1 cellular context compared by ENCODE assay signal in the genomic region with DNA sequence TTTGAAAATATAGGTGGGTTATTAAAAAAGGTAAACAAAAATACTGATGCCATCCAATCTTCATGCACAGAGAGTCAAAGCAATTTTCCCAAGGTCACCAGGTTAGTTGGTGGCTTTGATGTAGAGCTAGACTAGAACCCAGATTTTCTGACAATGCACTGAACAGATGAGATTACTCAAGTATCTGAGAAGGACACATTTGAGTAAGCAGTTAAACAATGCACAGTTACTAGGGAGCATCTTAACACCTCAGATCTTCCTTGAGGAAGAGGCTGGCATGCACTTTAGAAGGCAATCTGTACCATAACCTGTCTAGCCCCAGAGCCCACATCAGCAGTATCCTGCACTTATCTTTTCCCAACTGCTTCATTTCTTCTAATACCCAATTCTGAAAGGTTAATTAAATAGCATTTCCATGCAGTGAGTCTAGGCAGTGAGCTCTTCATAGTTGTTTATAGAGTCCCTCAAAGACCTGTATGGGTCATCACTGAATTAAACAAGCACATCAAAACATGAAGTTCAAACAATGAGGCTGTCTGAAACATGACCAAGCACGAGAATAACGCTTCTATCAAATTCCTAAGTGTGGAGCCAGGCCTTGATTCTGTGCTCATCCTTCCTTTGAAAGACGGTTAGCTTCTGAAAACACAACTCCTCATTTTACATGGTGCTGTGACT.
TF ChIP-seq lines count a peak whose summit lies in the region.

No MANE protein-coding gene starts in this region.

TF ChIP-seq in neural cell, 6 proteins besides CTCF, POLR2A, EP300 and RAD21 (continued from another document):
- TF ChIP-seq REST (IDR thresholded peaks at IDR 0.05; ENCODE audit: borderline replicate concordance) (no peak), POLR2AphosphoS5 (IDR thresholded peaks at IDR 0.05) (no peak)
TF ChIP-seq in neural cell: peak in this region for 0.
